Comparison of ENCODE assay signal across 1 cellular context in the genomic region with DNA sequence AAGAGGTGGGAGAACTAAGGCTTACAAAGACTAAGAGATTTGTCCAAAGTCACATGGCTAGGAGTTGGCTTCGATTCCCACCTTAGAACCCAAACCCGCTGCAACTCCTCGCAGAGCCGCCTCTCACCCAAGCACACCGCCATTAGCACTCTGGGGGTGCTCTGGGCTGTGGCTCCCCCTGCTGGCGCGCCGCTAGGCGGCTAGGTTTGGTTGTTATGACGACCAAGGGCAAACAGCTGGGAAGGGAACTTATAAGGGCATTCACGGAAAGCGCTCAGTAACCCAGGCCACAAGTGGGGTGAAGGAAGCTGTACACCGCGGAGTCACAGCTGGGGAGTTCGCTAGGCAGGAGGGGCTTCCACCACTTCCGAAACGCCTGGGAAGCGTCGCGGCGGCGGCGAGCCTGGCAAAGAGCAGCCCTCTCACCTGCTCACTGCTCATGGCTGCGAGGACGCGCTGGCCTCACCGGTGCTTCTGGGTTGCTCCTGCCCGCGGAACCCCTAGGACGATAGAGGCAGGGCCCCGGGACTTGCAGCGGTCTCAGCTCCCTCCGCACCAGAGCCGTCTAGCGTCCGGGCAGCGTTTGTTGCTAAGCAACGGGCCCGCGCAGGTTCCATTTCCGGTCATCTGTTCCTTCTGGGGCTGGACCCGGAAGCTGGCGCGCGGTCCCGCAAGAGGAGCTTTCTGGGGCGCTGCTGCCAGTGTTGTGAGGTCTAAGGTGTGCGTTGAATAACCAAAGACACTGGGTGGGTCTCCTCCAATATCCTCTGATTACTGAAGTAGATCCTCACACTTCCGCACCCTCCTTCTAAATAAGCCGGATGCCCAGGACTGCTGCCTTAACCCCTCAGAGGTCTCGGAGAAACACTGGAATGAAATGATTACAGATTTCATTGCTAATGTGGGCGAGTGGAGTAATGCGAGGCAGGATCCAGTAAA.
TF ChIP-seq lines count a peak whose summit lies in the region.

A gene (minus strand): TSS at position 567 of the 939 bp plus-strand sequence. CDS start 126 bp downstream, at position 441.

TF ChIP-seq in K562, 482 proteins besides CTCF, POLR2A, EP300 and RAD21 (continued from another document and continues in another):
- TF ChIP-seq, protein P1, sequence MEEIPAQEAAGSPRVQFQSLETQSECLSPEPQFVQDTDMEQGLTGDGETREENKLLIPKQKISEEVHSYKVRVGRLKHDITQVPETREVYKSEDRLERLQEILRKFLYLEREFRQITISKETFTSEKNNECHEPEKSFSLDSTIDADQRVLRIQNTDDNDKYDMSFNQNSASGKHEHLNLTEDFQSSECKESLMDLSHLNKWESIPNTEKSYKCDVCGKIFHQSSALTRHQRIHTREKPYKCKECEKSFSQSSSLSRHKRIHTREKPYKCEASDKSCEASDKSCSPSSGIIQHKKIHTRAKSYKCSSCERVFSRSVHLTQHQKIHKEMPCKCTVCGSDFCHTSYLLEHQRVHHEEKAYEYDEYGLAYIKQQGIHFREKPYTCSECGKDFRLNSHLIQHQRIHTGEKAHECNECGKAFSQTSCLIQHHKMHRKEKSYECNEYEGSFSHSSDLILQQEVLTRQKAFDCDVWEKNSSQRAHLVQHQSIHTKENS (CRISPR knock-in tag; IDR thresholded peaks at IDR 0.05): no peak
- TF ChIP-seq LARP7 (IDR thresholded peaks at IDR 0.05) (no peak), MEF2D (tag; conservative IDR thresholded peaks at IDR 0.05; ENCODE audit: low read depth) (no peak), SLC30A9 (CRISPR knock-in tag; IDR thresholded peaks at IDR 0.05) (no peak), HDAC1 (IDR thresholded peaks at IDR 0.05) (peak in 1 of 2 experiments; percentile 95; a peak in 2 of 4 replicates), ZFX (CRISPR knock-in tag; IDR thresholded peaks at IDR 0.05) (peak; percentile 32; the same call in 1 of the 2 replicates), GTF2F1 (IDR thresholded peaks at IDR 0.05; ENCODE audit: low read depth, low read length) (no peak), NCOA4 (IDR thresholded peaks at IDR 0.05; ENCODE audit: partially characterized antibody) (no peak), KDM2B (CRISPR knock-in tag; IDR thresholded peaks at IDR 0.05) (no peak), ELF2 (CRISPR knock-in tag; IDR thresholded peaks at IDR 0.05) (peak; percentile 78), RUNX1 (IDR thresholded peaks at IDR 0.05; ENCODE audit: low read depth) (no peak), CTBP1 (IDR thresholded peaks at IDR 0.05; ENCODE audit: borderline replicate concordance) (0 out of 2 replicates have a peak, but pooled peaks have one; percentile 20), SUPT5H (IDR thresholded peaks at IDR 0.05) (no peak), HMG20B (CRISPR knock-in tag; IDR thresholded peaks at IDR 0.05) (no peak), ZKSCAN3 (CRISPR knock-in tag; IDR thresholded peaks at IDR 0.05) (no peak), FOXK1 (CRISPR knock-in tag; IDR thresholded peaks at IDR 0.05; ENCODE audit: borderline replicate concordance) (peak; percentile 57; the same call in 1 of the 2 replicates), ERF (CRISPR knock-in tag; IDR thresholded peaks at IDR 0.05) (no peak), ZNF311 (CRISPR knock-in tag; IDR thresholded peaks at IDR 0.05) (no peak), TBP (optimal IDR thresholded peaks at IDR 0.05; ENCODE audit: low read depth, low read length) (peak; percentile 47), FOXA3 (CRISPR knock-in tag; conservative IDR thresholded peaks at IDR 0.05 in 1 of 2, IDR thresholded peaks at IDR 0.05 in 1 of 2) (no peak), KDM5B (IDR thresholded peaks at IDR 0.05; ENCODE audit: insufficient replicate concordance, low read depth, low read length) (no peak), MED1 (CRISPR knock-in tag; IDR thresholded peaks at IDR 0.05; ENCODE audit: borderline replicate concordance) (no peak), CBX1 (IDR thresholded peaks at IDR 0.05; ENCODE audit: low read depth) (no peak), SMAD3 (CRISPR knock-in tag; conservative IDR thresholded peaks at IDR 0.05) (no peak), ZNF830 (CRISPR knock-in tag; IDR thresholded peaks at IDR 0.05) (no peak), POU5F1 (IDR thresholded peaks at IDR 0.05; ENCODE audit: borderline replicate concordance, low read depth, low read length, partially characterized antibody) (no peak), STAT5A (IDR thresholded peaks at IDR 0.05; ENCODE audit: borderline replicate concordance, low read length) (no peak), NFE2 (IDR thresholded peaks at IDR 0.05; ENCODE audit: low read depth) (no peak), XRCC5 (IDR thresholded peaks at IDR 0.05; ENCODE audit: low read depth, low read length) (no peak), DNMT1 (IDR thresholded peaks at IDR 0.05) (no peak), ZNF77 (CRISPR knock-in tag; IDR thresholded peaks at IDR 0.05) (no peak), SRSF3 (IDR thresholded peaks at IDR 0.05; ENCODE audit: insufficient read depth, low read length) (no peak), TAL1 (IDR thresholded peaks at IDR 0.05) (no peak), RBM15 (IDR thresholded peaks at IDR 0.05; ENCODE audit: insufficient read depth, low read length) (no peak), ZNF24 (IDR thresholded peaks at IDR 0.05) (no peak), TRIM28 (IDR thresholded peaks at IDR 0.05) (no peak), HMGN3 (IDR thresholded peaks at IDR 0.05; ENCODE audit: borderline replicate concordance, extremely low read depth, insufficient read length, low read depth, low read length) (no peak)
- TF ChIP-seq, protein P2, sequence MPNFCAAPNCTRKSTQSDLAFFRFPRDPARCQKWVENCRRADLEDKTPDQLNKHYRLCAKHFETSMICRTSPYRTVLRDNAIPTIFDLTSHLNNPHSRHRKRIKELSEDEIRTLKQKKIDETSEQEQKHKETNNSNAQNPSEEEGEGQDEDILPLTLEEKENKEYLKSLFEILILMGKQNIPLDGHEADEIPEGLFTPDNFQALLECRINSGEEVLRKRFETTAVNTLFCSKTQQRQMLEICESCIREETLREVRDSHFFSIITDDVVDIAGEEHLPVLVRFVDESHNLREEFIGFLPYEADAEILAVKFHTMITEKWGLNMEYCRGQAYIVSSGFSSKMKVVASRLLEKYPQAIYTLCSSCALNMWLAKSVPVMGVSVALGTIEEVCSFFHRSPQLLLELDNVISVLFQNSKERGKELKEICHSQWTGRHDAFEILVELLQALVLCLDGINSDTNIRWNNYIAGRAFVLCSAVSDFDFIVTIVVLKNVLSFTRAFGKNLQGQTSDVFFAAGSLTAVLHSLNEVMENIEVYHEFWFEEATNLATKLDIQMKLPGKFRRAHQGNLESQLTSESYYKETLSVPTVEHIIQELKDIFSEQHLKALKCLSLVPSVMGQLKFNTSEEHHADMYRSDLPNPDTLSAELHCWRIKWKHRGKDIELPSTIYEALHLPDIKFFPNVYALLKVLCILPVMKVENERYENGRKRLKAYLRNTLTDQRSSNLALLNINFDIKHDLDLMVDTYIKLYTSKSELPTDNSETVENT (CRISPR knock-in tag; IDR thresholded peaks at IDR 0.05): no peak
- TF ChIP-seq, protein P3, sequence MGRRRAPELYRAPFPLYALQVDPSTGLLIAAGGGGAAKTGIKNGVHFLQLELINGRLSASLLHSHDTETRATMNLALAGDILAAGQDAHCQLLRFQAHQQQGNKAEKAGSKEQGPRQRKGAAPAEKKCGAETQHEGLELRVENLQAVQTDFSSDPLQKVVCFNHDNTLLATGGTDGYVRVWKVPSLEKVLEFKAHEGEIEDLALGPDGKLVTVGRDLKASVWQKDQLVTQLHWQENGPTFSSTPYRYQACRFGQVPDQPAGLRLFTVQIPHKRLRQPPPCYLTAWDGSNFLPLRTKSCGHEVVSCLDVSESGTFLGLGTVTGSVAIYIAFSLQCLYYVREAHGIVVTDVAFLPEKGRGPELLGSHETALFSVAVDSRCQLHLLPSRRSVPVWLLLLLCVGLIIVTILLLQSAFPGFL (CRISPR knock-in tag; IDR thresholded peaks at IDR 0.05): no peak
- TF ChIP-seq, protein P4, sequence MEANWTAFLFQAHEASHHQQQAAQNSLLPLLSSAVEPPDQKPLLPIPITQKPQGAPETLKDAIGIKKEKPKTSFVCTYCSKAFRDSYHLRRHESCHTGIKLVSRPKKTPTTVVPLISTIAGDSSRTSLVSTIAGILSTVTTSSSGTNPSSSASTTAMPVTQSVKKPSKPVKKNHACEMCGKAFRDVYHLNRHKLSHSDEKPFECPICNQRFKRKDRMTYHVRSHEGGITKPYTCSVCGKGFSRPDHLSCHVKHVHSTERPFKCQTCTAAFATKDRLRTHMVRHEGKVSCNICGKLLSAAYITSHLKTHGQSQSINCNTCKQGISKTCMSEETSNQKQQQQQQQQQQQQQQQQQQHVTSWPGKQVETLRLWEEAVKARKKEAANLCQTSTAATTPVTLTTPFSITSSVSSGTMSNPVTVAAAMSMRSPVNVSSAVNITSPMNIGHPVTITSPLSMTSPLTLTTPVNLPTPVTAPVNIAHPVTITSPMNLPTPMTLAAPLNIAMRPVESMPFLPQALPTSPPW (CRISPR knock-in tag; IDR thresholded peaks at IDR 0.05): 0 out of 2 replicates have a peak, but pooled peaks have one; percentile 24
- TF ChIP-seq, protein P5, sequence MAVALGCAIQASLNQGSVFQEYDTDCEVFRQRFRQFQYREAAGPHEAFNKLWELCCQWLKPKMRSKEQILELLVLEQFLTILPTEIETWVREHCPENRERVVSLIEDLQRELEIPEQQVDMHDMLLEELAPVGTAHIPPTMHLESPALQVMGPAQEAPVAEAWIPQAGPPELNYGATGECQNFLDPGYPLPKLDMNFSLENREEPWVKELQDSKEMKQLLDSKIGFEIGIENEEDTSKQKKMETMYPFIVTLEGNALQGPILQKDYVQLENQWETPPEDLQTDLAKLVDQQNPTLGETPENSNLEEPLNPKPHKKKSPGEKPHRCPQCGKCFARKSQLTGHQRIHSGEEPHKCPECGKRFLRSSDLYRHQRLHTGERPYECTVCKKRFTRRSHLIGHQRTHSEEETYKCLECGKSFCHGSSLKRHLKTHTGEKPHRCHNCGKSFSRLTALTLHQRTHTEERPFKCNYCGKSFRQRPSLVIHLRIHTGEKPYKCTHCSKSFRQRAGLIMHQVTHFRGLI (CRISPR knock-in tag; IDR thresholded peaks at IDR 0.05): no peak
- TF ChIP-seq, protein P6, sequence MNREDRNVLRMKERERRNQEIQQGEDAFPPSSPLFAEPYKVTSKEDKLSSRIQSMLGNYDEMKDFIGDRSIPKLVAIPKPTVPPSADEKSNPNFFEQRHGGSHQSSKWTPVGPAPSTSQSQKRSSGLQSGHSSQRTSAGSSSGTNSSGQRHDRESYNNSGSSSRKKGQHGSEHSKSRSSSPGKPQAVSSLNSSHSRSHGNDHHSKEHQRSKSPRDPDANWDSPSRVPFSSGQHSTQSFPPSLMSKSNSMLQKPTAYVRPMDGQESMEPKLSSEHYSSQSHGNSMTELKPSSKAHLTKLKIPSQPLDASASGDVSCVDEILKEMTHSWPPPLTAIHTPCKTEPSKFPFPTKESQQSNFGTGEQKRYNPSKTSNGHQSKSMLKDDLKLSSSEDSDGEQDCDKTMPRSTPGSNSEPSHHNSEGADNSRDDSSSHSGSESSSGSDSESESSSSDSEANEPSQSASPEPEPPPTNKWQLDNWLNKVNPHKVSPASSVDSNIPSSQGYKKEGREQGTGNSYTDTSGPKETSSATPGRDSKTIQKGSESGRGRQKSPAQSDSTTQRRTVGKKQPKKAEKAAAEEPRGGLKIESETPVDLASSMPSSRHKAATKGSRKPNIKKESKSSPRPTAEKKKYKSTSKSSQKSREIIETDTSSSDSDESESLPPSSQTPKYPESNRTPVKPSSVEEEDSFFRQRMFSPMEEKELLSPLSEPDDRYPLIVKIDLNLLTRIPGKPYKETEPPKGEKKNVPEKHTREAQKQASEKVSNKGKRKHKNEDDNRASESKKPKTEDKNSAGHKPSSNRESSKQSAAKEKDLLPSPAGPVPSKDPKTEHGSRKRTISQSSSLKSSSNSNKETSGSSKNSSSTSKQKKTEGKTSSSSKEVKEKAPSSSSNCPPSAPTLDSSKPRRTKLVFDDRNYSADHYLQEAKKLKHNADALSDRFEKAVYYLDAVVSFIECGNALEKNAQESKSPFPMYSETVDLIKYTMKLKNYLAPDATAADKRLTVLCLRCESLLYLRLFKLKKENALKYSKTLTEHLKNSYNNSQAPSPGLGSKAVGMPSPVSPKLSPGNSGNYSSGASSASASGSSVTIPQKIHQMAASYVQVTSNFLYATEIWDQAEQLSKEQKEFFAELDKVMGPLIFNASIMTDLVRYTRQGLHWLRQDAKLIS (CRISPR knock-in tag; IDR thresholded peaks at IDR 0.05): peak; percentile 47; the same call in 1 of the 2 replicates
- TF ChIP-seq, protein P7, sequence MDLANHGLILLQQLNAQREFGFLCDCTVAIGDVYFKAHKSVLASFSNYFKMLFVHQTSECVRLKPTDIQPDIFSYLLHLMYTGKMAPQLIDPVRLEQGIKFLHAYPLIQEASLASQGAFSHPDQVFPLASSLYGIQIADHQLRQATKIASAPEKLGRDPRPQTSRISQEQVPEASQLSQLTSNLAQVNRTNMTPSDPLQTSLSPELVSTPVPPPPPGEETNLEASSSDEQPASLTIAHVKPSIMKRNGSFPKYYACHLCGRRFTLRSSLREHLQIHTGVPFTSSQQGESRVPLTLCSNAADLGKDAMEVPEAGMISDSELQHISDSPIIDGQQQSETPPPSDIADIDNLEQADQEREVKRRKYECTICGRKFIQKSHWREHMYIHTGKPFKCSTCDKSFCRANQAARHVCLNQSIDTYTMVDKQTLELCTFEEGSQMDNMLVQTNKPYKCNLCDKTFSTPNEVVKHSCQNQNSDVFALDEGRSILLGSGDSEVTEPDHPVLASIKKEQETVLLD (IDR thresholded peaks at IDR 0.05): no peak
- TF ChIP-seq, protein P8, sequence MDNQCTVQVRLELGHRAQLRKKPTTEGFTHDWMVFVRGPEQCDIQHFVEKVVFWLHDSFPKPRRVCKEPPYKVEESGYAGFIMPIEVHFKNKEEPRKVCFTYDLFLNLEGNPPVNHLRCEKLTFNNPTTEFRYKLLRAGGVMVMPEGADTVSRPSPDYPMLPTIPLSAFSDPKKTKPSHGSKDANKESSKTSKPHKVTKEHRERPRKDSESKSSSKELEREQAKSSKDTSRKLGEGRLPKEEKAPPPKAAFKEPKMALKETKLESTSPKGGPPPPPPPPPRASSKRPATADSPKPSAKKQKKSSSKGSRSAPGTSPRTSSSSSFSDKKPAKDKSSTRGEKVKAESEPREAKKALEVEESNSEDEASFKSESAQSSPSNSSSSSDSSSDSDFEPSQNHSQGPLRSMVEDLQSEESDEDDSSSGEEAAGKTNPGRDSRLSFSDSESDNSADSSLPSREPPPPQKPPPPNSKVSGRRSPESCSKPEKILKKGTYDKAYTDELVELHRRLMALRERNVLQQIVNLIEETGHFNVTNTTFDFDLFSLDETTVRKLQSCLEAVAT (IDR thresholded peaks at IDR 0.05): no peak
- TF ChIP-seq, protein P9, sequence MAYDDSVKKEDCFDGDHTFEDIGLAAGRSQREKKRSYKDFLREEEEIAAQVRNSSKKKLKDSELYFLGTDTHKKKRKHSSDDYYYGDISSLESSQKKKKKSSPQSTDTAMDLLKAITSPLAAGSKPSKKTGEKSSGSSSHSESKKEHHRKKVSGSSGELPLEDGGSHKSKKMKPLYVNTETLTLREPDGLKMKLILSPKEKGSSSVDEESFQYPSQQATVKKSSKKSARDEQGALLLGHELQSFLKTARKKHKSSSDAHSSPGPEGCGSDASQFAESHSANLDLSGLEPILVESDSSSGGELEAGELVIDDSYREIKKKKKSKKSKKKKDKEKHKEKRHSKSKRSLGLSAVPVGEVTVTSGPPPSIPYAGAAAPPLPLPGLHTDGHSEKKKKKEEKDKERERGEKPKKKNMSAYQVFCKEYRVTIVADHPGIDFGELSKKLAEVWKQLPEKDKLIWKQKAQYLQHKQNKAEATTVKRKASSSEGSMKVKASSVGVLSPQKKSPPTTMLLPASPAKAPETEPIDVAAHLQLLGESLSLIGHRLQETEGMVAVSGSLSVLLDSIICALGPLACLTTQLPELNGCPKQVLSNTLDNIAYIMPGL (CRISPR knock-in tag; IDR thresholded peaks at IDR 0.05): no peak
